8 cellular contexts compared by ENCODE assay signal in genomic region chr10:70272925-70273316, GRCh38. TPM values are rescaled to one million over a fixed set of nuclear protein-coding genes. Genes with fewer than 3 reads are reported as not detected.
DNase-seq lines count a peak whose midpoint lies in the region; ATAC-seq and TF ChIP-seq lines count a peak whose summit lies in the region.

No MANE protein-coding gene starts in this region.

- H3K4me1 ChIP-seq in PC-3 (ENCODE audit: insufficient read depth, low read length): peaks cover 2% of the 10 kb centered on the region; the same call in 1 of the 2 replicates

- TF ChIP-seq CTCF in PC-3 (conservative IDR thresholded peaks at IDR 0.05; ENCODE audit: low read depth, low read length) (peak; percentile 90), foreskin fibroblast (IDR thresholded peaks at IDR 0.05; ENCODE audit: low read depth, low read length) (peak; percentile 40)

- H2AFZ ChIP-seq in PC-3 (ENCODE audit: low read length): peak overlapping the region; percentile 31; the same call in 1 of the 2 replicates

- H3K36me3 Mint-ChIP-seq in activated CD4-positive, alpha-beta T cell treated with anti-CD3 and anti-CD28 coated beads, Interleukin-2, amount 10 ng/mL, durations not matched to agents 24 days and 14 days (ENCODE audit: low read depth): no peaks in the 10 kb centered on the region
- no peaks in the 10 kb centered on the region for H3K36me3 Mint-ChIP-seq in stimulated activated naive B cell treated with anti-CD40 and anti-IgM and Interleukin-4, amounts not matched to agents 10 μg/mL and 1 μg/mL and 100 μg/mL, for 72 hours

- CTCF ChIA-PET in PC-3 (lab: Charles Lee): interaction anchor here (0.6 to 2.3 kb wide), 6 partner anchors 40 to 132 kb away, joined by 3 to 17 read pairs (median 6); partner anchors contain the start of gene PPA1

- no peaks in the 10 kb centered on the region for H3F3A ChIP-seq in PC-3 (ENCODE audit: low read length, unreplicated experiment)

- ATAC-seq in HG02642 (IDR thresholded peaks at IDR 0.05; ENCODE audit: poor library complexity, unreplicated experiment) (peak; percentile 51), PC-3 (peak; percentile 78), GM19467 (IDR thresholded peaks at IDR 0.05; ENCODE audit: unreplicated experiment) (no peak)
- peak; percentile 88 to 92 for ATAC-seq in stimulated activated naive B cell treated with anti-CD40 and anti-IgM and Interleukin-4, amounts not matched to agents 10 μg/mL and 1 μg/mL and 100 μg/mL, for 72 hours (replicated peaks)

- H3K9ac ChIP-seq in PC-3 (ENCODE audit: low read length): no peak overlapping the region

- H3K27ac ChIP-seq in PC-3 (ENCODE audit: low read length): no peak overlapping the region

- peak; percentile 66 for DNase-seq in activated CD4-positive, alpha-beta T cell treated with anti-CD3 and anti-CD28 coated beads, Interleukin-2, amount 10 ng/mL, durations not matched to agents 24 days and 14 days
- DNase-seq in activated CD4-positive, alpha-beta T cell treated with anti-CD3 and anti-CD28 coated beads for 1 hour: no peak
- DNase-seq in PC-3: peak; percentile 69
- DNase-seq in foreskin fibroblast: peak in 1 of 2 donors; percentile 59
- peak; percentile 37 for DNase-seq in stimulated activated naive B cell treated with anti-CD40 and anti-IgM and Interleukin-4, amounts not matched to agents 10 μg/mL and 1 μg/mL and 100 μg/mL, for 72 hours
- no peak for DNase-seq in hypothalamus (lab: John Stamatoyannopoulos, UW)

- no peaks in the 10 kb centered on the region for H3K9me3 ChIP-seq in PC-3 (ENCODE audit: low read length)

- BruUV-seq in PC-3 (replicated peaks; lab: Mats Ljungman, UMichigan): no TSS peak

- H3K27me3 ChIP-seq in PC-3 (ENCODE audit: low read length): no peaks in the 10 kb centered on the region

- intact Hi-C loops in activated CD4-positive, alpha-beta T cell treated with anti-CD3 and anti-CD28 coated beads, Interleukin-2, amount 10 ng/mL, durations not matched to agents 24 days and 14 days (cut with micrococcal nuclease): loop anchor here (1.0 to 5.0 kb wide), 2 partner anchors 41 to 89 kb away; no protein-coding TSS in a partner anchor
- intact Hi-C loops in PC-3 (cut with micrococcal nuclease): loop anchor here (1.0 to 5.0 kb wide), 4 partner anchors 50 to 114 kb away; no protein-coding TSS in a partner anchor

- peaks cover 21% of the 10 kb centered on the region for H3K4me1 Mint-ChIP-seq in activated CD4-positive, alpha-beta T cell treated with anti-CD3 and anti-CD28 coated beads, Interleukin-2, amount 10 ng/mL, durations not matched to agents 24 days and 14 days
- H3K4me1 Mint-ChIP-seq in stimulated activated naive B cell treated with anti-CD40 and anti-IgM and Interleukin-4, amounts not matched to agents 10 μg/mL and 1 μg/mL and 100 μg/mL, for 72 hours: peaks cover 15 to 33% of the 10 kb centered on the region in 2 donors

- no peaks in the 10 kb centered on the region for H3K9me3 Mint-ChIP-seq in activated CD4-positive, alpha-beta T cell treated with anti-CD3 and anti-CD28 coated beads, Interleukin-2, amount 10 ng/mL, durations not matched to agents 24 days and 14 days
- H3K9me3 Mint-ChIP-seq in stimulated activated naive B cell treated with anti-CD40 and anti-IgM and Interleukin-4, amounts not matched to agents 10 μg/mL and 1 μg/mL and 100 μg/mL, for 72 hours: no peaks in the 10 kb centered on the region

- H3K79me2 ChIP-seq in PC-3 (ENCODE audit: low read length): no peaks in the 10 kb centered on the region

- H4K20me1 ChIP-seq in PC-3 (ENCODE audit: low read length): no peaks in the 10 kb centered on the region

- POLR2A ChIA-PET in PC-3 (lab: Charles Lee; ENCODE audit: unreplicated experiment): interaction anchor here (0.6 kb wide), 1 partner anchor 51 kb away, joined by 3 read pairs; no protein-coding TSS in a partner anchor

- H3K4me3 ChIP-seq in PC-3 (ENCODE audit: low read length) (peak overlapping the region; percentile 32; the same call in 1 of the 2 replicates), foreskin fibroblast (ENCODE audit: low read depth in 1 of 2, low read length in 2 of 2) (no peak overlapping the region)

- no peaks in the 10 kb centered on the region for H3K36me3 ChIP-seq in PC-3 (ENCODE audit: low read depth, low read length)

- no peak overlapping the region for H3K4me3 Mint-ChIP-seq in activated CD4-positive, alpha-beta T cell treated with anti-CD3 and anti-CD28 coated beads, Interleukin-2, amount 10 ng/mL, durations not matched to agents 24 days and 14 days
- H3K4me3 Mint-ChIP-seq in stimulated activated naive B cell treated with anti-CD40 and anti-IgM and Interleukin-4, amounts not matched to agents 10 μg/mL and 1 μg/mL and 100 μg/mL, for 72 hours: peak overlapping the region; percentile 17 to 58

- peak overlapping the region; percentile 45 for H3K27ac Mint-ChIP-seq in activated CD4-positive, alpha-beta T cell treated with anti-CD3 and anti-CD28 coated beads, Interleukin-2, amount 10 ng/mL, durations not matched to agents 24 days and 14 days
- H3K27ac Mint-ChIP-seq in stimulated activated naive B cell treated with anti-CD40 and anti-IgM and Interleukin-4, amounts not matched to agents 10 μg/mL and 1 μg/mL and 100 μg/mL, for 72 hours: peak overlapping the region; percentile 56

- H3K27me3 Mint-ChIP-seq in activated CD4-positive, alpha-beta T cell treated with anti-CD3 and anti-CD28 coated beads, Interleukin-2, amount 10 ng/mL, durations not matched to agents 24 days and 14 days: peaks cover under 1% of the 10 kb centered on the region
- peaks cover 0 to 13% of the 10 kb centered on the region in 2 donors for H3K27me3 Mint-ChIP-seq in stimulated activated naive B cell treated with anti-CD40 and anti-IgM and Interleukin-4, amounts not matched to agents 10 μg/mL and 1 μg/mL and 100 μg/mL, for 72 hours

- peak overlapping the region; percentile 58 for H3K4me2 ChIP-seq in PC-3 (ENCODE audit: low read length)

- no peaks in the 10 kb centered on the region for H3K9me2 ChIP-seq in PC-3 (replicated peaks; ENCODE audit: low read length)

RNA-seq across cellular contexts. Expression of gene NPFFR1, which starts 10.9 kb away (rescaled TPM):
- not detected in 2 replicates for total RNA-seq in activated CD4-positive, alpha-beta T cell treated with anti-CD3 and anti-CD28 coated beads, Interleukin-2, amount 10 ng/mL, durations not matched to agents 24 days and 14 days
- total RNA-seq in PC-3 (2014; rRNA removed): not detected in 2 replicates

RNA-seq across cellular contexts. Expression of gene PPA1, which starts 39.7 kb away (rescaled TPM):
- total RNA-seq in activated CD4-positive, alpha-beta T cell treated with anti-CD3 and anti-CD28 coated beads, Interleukin-2, amount 10 ng/mL, durations not matched to agents 24 days and 14 days: 413 and 424 TPM in 2 replicates
- total RNA-seq in PC-3 (2014; rRNA removed): 392 and 440 TPM in 2 replicates

Comparison
In these comparisons a context has a peak if more than half of its experiments do, and no peak if none do; other contexts are left out.
1. DNase-seq: peak in activated CD4-positive, alpha-beta T cell treated with anti-CD3 and anti-CD28 coated beads, Interleukin-2, amount 10 ng/mL, durations not matched to agents 24 days and 14 days (single experiment), PC-3 (single experiment) and stimulated activated naive B cell treated with anti-CD40 and anti-IgM and Interleukin-4, amounts not matched to agents 10 μg/mL and 1 μg/mL and 100 μg/mL, for 72 hours (single experiment); none in activated CD4-positive, alpha-beta T cell treated with anti-CD3 and anti-CD28 coated beads for 1 hour (single experiment) and hypothalamus (0 of 51).